Comparison of ENCODE assay signal across 26 cellular contexts in genomic region chr5:17272111-17272510, GRCh38.
"Had no signal": no experiment of that assay in that cellular context is flagged by ENCODE, and none has a peak within 500 bp of the region (broad histone marks: within the 10 kb centered on the region; RNA-seq: fewer than 3 reads in every experiment).

No MANE protein-coding gene starts in this region.

- ATAC-seq: activated CD4-positive, CD25-positive, alpha-beta regulatory T cell treated with anti-CD3 and anti-CD28 coated beads, Interleukin-2, amount 50 U/mL, for 24 hours; activated naive CD8-positive, alpha-beta T cell treated with anti-CD3 and anti-CD28 coated beads, Interleukin-2, amount 50 U/mL, for 24 hours; left lung; lower lobe of right lung; natural killer cell treated with Interleukin-12 subunit alpha and Interleukin-12 subunit beta and Interleukin-15 and Interleukin-18, amount 100 ng/mL, for 72 hours; right cardiac atrium had no signal

- H3K27me3 Mint-ChIP-seq: activated CD4-positive, alpha-beta memory T cell treated with anti-CD3 and anti-CD28 coated beads for 36 hours; activated naive CD4-positive, alpha-beta T cell treated with anti-CD3 and anti-CD28 coated beads, Interleukin-2, amount 50 U/mL, for 24 hours; activated naive CD8-positive, alpha-beta T cell treated with anti-CD3 and anti-CD28 coated beads, Interleukin-2, amount 50 U/mL, for 24 hours; natural killer cell treated with Interleukin-12 subunit alpha and Interleukin-12 subunit beta and Interleukin-15 and Interleukin-18, amount 100 ng/mL, for 72 hours; stimulated activated naive CD8-positive, alpha-beta T cell treated with anti-CD3 and anti-CD28 coated beads, Interleukin-15, Interleukin-2, amounts not matched to agents 100 ng/mL and 50 ng/mL, for 24 hours; type B pancreatic cell had no signal

- H3K4me1 Mint-ChIP-seq: activated naive CD4-positive, alpha-beta T cell treated with anti-CD3 and anti-CD28 coated beads, Interleukin-2, amount 50 U/mL, for 24 hours had no signal

- H3K27ac Mint-ChIP-seq: activated CD4-positive, alpha-beta memory T cell treated with anti-CD3 and anti-CD28 coated beads for 36 hours; activated naive CD4-positive, alpha-beta T cell treated with anti-CD3 and anti-CD28 coated beads, Interleukin-2, amount 50 U/mL, for 24 hours; activated naive CD8-positive, alpha-beta T cell treated with anti-CD3 and anti-CD28 coated beads, Interleukin-2, amount 50 U/mL, for 24 hours; activated T-helper 2 cell treated with anti-CD3 and anti-CD28 coated beads, Interferon-gamma antibody, Interleukin-2, Interleukin-4, amounts not matched to agents 10 μg/mL and 5 μg/mL and 100 μg/mL, durations not matched to agents 14 hours and 24 hours and 36 hours; endodermal cell; natural killer cell treated with Interleukin-12 subunit alpha and Interleukin-12 subunit beta and Interleukin-15 and Interleukin-18, amount 100 ng/mL, for 72 hours; stimulated activated naive CD8-positive, alpha-beta T cell treated with anti-CD3 and anti-CD28 coated beads, Interleukin-15, Interleukin-2, amounts not matched to agents 100 ng/mL and 50 ng/mL, for 24 hours; T-helper 2 cell treated with Interferon-gamma antibody and Interleukin-4, amounts not matched to agents 5 μg/mL and 100 μg/mL, for 36 hours; type B pancreatic cell had no signal

- H3K36me3 ChIP-seq: breast epithelium, lower lobe of right lung, uterus had no signal

- H3K9me3 ChIP-seq: breast epithelium, left lung, lower lobe of right lung, thoracic aorta, uterus had no signal

- DNase-seq: activated CD4-positive, alpha-beta memory T cell treated with anti-CD3 and anti-CD28 coated beads for 36 hours; activated CD4-positive, alpha-beta T cell treated with anti-CD3 and anti-CD28 coated beads for 48 hours; activated naive CD8-positive, alpha-beta T cell treated with anti-CD3 and anti-CD28 coated beads, Interleukin-2, amount 50 U/mL, for 24 hours; activated T-cell treated with anti-CD3 and anti-CD28 coated beads, Interleukin-2, amount 50 U/mL, for 48 hours; amygdala; central memory CD4-positive, alpha-beta T cell; endodermal cell; esophagus squamous epithelium; foreskin melanocyte; kidney glomerular epithelial cell; left lung; lower lobe of right lung; mesendoderm; posterior cingulate gyrus; right cardiac atrium; spleen; uterus had no signal

- H3K36me3 Mint-ChIP-seq: activated CD4-positive, alpha-beta memory T cell treated with anti-CD3 and anti-CD28 coated beads for 36 hours; activated naive CD4-positive, alpha-beta T cell treated with anti-CD3 and anti-CD28 coated beads, Interleukin-2, amount 50 U/mL, for 24 hours; natural killer cell treated with Interleukin-12 subunit alpha and Interleukin-12 subunit beta and Interleukin-15 and Interleukin-18, amount 100 ng/mL, for 72 hours had no signal

- H3K4me1 ChIP-seq: breast epithelium, esophagus squamous epithelium, left lung, lower lobe of right lung, uterus had no signal

- H3K9me3 Mint-ChIP-seq: activated CD4-positive, alpha-beta memory T cell treated with anti-CD3 and anti-CD28 coated beads for 36 hours; activated naive CD4-positive, alpha-beta T cell treated with anti-CD3 and anti-CD28 coated beads, Interleukin-2, amount 50 U/mL, for 24 hours; endodermal cell; stimulated activated naive CD8-positive, alpha-beta T cell treated with anti-CD3 and anti-CD28 coated beads, Interleukin-15, Interleukin-2, amounts not matched to agents 100 ng/mL and 50 ng/mL, for 24 hours; T-helper 2 cell treated with Interferon-gamma antibody and Interleukin-4, amounts not matched to agents 5 μg/mL and 100 μg/mL, for 36 hours had no signal

- H3K4me3 Mint-ChIP-seq: activated CD4-positive, alpha-beta memory T cell treated with anti-CD3 and anti-CD28 coated beads for 36 hours; activated naive CD4-positive, alpha-beta T cell treated with anti-CD3 and anti-CD28 coated beads, Interleukin-2, amount 50 U/mL, for 24 hours; activated naive CD8-positive, alpha-beta T cell treated with anti-CD3 and anti-CD28 coated beads, Interleukin-2, amount 50 U/mL, for 24 hours; endodermal cell; natural killer cell treated with Interleukin-12 subunit alpha and Interleukin-12 subunit beta and Interleukin-15 and Interleukin-18, amount 100 ng/mL, for 72 hours; stimulated activated naive CD8-positive, alpha-beta T cell treated with anti-CD3 and anti-CD28 coated beads, Interleukin-15, Interleukin-2, amounts not matched to agents 100 ng/mL and 50 ng/mL, for 24 hours; T-helper 2 cell treated with Interferon-gamma antibody and Interleukin-4, amounts not matched to agents 5 μg/mL and 100 μg/mL, for 36 hours; type B pancreatic cell had no signal

- H3K27me3 ChIP-seq: breast epithelium, esophagus squamous epithelium, left lung, spleen, uterus had no signal

- H3K4me3 ChIP-seq: breast epithelium, esophagus squamous epithelium, left lung, lower lobe of right lung, spleen, thoracic aorta, uterus had no signal

- H3K27ac ChIP-seq: breast epithelium, esophagus squamous epithelium, left lung, lower lobe of right lung, spleen, thoracic aorta, uterus had no signal
